ENCODE assay signal across 16 cellular contexts in the genomic region with DNA sequence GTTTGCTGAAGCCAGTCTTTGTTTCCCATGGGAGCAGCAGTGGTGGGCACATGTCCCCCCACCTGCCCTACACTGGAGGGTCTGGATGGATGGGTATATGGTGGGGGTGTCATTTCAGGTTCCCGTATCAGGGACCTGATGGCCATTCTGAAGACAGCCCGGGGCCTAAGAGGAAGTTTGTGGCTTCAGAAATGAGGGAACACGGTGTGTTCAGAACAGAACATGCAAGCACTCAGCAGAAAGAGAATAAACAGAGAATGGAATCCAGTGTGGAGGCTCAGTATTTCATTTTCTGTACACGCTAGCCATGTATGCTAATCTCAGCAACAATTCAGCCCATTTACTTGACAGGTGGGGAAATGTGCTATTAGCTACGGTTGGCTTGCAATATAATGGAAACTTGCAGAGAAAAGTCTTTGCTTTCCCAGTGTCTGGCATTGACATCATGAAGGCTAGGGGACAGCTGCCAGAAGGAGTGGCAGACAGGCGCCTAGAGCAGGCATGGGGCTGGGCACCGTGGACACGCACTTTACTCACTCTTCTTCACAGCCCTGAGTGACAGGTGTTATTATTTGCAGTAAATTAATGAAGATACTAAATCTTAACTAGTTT.
DNase-seq lines count a peak whose midpoint lies in the region; ATAC-seq and TF ChIP-seq lines count a peak whose summit lies in the region.
"Had no signal": no experiment of that assay in that cellular context is flagged by ENCODE, and none has a peak within 500 bp of the region (broad histone marks: within the 10 kb centered on the region; RNA-seq: fewer than 3 reads in every experiment).

No MANE protein-coding gene starts in this region.

- no peak overlapping the region for H2AFZ ChIP-seq in hepatocyte

- H3K36me3 Mint-ChIP-seq in natural killer cell treated with Interleukin-12 subunit alpha and Interleukin-12 subunit beta and Interleukin-15 and Interleukin-18, amount 100 ng/mL, for 72 hours, result no peaks in the 10 kb centered on the region
- H3K36me3 Mint-ChIP-seq in natural killer cell, result no peaks in the 10 kb centered on the region

- no peak for ATAC-seq in natural killer cell treated with Interleukin-12 subunit alpha and Interleukin-12 subunit beta and Interleukin-15 and Interleukin-18, amount 100 ng/mL, for 72 hours
- ATAC-seq in natural killer cell (no peak), upper lobe of left lung (ENCODE audit: low FRiP score in 2 of 2) (no peak), HG02588 (IDR thresholded peaks at IDR 0.05; ENCODE audit: unreplicated experiment) (no peak), GM19395 (IDR thresholded peaks at IDR 0.05; ENCODE audit: unreplicated experiment) (no peak)
- ATAC-seq: psoas muscle had no signal

- H3K27me3 Mint-ChIP-seq in natural killer cell treated with Interleukin-12 subunit alpha and Interleukin-12 subunit beta and Interleukin-15 and Interleukin-18, amount 100 ng/mL, for 72 hours, result peaks cover 0 to 14% of the 10 kb centered on the region in 2 donors
- peaks cover 3 to 16% of the 10 kb centered on the region in 2 donors for H3K27me3 Mint-ChIP-seq in natural killer cell (ENCODE audit: low read depth in 2 of 2)

- H3K27ac ChIP-seq in cingulate gyrus (ENCODE audit: low read depth, low read length) (peak overlapping the region; percentile 21), upper lobe of left lung (peak overlapping the region; percentile 15 to 69 (median 56)), hepatocyte (no peak overlapping the region)
- H3K27ac ChIP-seq: psoas muscle, suprapubic skin had no signal

- H3K36me3 ChIP-seq in upper lobe of left lung (no peaks in the 10 kb centered on the region), hepatocyte (replicated peaks; ENCODE audit: insufficient read depth, low read depth) (no peaks in the 10 kb centered on the region)
- H3K36me3 ChIP-seq: suprapubic skin had no signal

- TF ChIP-seq CTCF in natural killer cell (IDR thresholded peaks at IDR 0.05) (no peak), upper lobe of left lung (IDR thresholded peaks at IDR 0.05) (no peak), hepatocyte (IDR thresholded peaks at IDR 0.05; ENCODE audit: poor library complexity) (no peak)

- in situ Hi-C loops in KBM-7 (cut with MboI; ENCODE audit: low pct_unique_long_range_greater_than_20kb, low sequenced_read_pairs), result no loop called here

- H3K4me3 ChIP-seq in upper lobe of left lung, result no peak overlapping the region
- H3K4me3 ChIP-seq in hepatocyte, result no peak overlapping the region
- H3K4me3 ChIP-seq: lung, psoas muscle, suprapubic skin had no signal

- H3K4me2 ChIP-seq in hepatocyte, result no peak overlapping the region

- no peak overlapping the region for H3K27ac Mint-ChIP-seq in natural killer cell treated with Interleukin-12 subunit alpha and Interleukin-12 subunit beta and Interleukin-15 and Interleukin-18, amount 100 ng/mL, for 72 hours
- H3K27ac Mint-ChIP-seq in natural killer cell, result no peak overlapping the region

- no peak for TF ChIP-seq EP300 in upper lobe of left lung (IDR thresholded peaks at IDR 0.05)

- intact Hi-C loops in natural killer cell (cut with micrococcal nuclease), result loop anchor here (5.0 to 10.0 kb wide), 3 partner anchors 97 to 145 kb away; a partner anchor contains a TSS

- no peak overlapping the region for H3K4me3 Mint-ChIP-seq in natural killer cell treated with Interleukin-12 subunit alpha and Interleukin-12 subunit beta and Interleukin-15 and Interleukin-18, amount 100 ng/mL, for 72 hours
- H3K4me3 Mint-ChIP-seq in natural killer cell, result no peak overlapping the region

- peaks cover 31 to 35% of the 10 kb centered on the region in 2 donors for H3K4me1 Mint-ChIP-seq in natural killer cell treated with Interleukin-12 subunit alpha and Interleukin-12 subunit beta and Interleukin-15 and Interleukin-18, amount 100 ng/mL, for 72 hours (ENCODE audit: low read depth in 2 of 2)
- peaks cover 40 to 52% of the 10 kb centered on the region in 2 donors for H3K4me1 Mint-ChIP-seq in natural killer cell

- H3K9me3 Mint-ChIP-seq in natural killer cell treated with Interleukin-12 subunit alpha and Interleukin-12 subunit beta and Interleukin-15 and Interleukin-18, amount 100 ng/mL, for 72 hours, result no peaks in the 10 kb centered on the region
- H3K9me3 Mint-ChIP-seq in natural killer cell, result no peaks in the 10 kb centered on the region

- no peaks in the 10 kb centered on the region for H4K20me1 ChIP-seq in hepatocyte (ENCODE audit: insufficient read depth, poor library complexity, severe bottlenecking)

- H3K79me2 ChIP-seq in hepatocyte, result no peaks in the 10 kb centered on the region

- H3K4me1 ChIP-seq in upper lobe of left lung (peaks cover 26 to 63% (median 33%) of the 10 kb centered on the region in 4 donors), hepatocyte (ENCODE audit: insufficient read depth) (peaks cover 20% of the 10 kb centered on the region)
- H3K4me1 ChIP-seq: psoas muscle had no signal

- H3K9me3 ChIP-seq in upper lobe of left lung (no peaks in the 10 kb centered on the region), hepatocyte (ENCODE audit: low read depth) (no peaks in the 10 kb centered on the region)
- H3K9me3 ChIP-seq: psoas muscle, suprapubic skin had no signal

- 54 to 59% methylated on average over 8 of the region's 8 CpGs for WGBS in upper lobe of left lung, 2 donors
- WGBS in hepatocyte (ENCODE audit: low lambda C conversion rate, missing lambda C conversion rate), result 95% methylated on average over 8 of the region's 8 CpGs

- peak; percentile 49 for DNase-seq in natural killer cell treated with Interleukin-12 subunit alpha and Interleukin-12 subunit beta and Interleukin-15 and Interleukin-18, amount 100 ng/mL, for 72 hours (ENCODE audit: low spot score)
- DNase-seq in natural killer cell, result no peak
- peak; percentile 70 for DNase-seq in KBM-7
- peak; percentile 17 to 43 for DNase-seq in upper lobe of left lung
- DNase-seq in hepatocyte (ENCODE audit: low spot score), result no peak
- DNase-seq: activated CD4-positive, alpha-beta T cell treated with anti-CD3 and anti-CD28 coated beads for 1 hour; IMR-90; NCI-H2171; psoas muscle; SHP77 treated with DMSO at 0.1 percent for 48 hours; stimulated activated CD4-positive, alpha-beta T cell treated with anti-CD3 and anti-CD28 coated beads, Interleukin-4, amount 100 ng/mL, for 24 hours had no signal

- no peak for TF ChIP-seq POLR2A in upper lobe of left lung (IDR thresholded peaks at IDR 0.05)

- H3K27me3 ChIP-seq in upper lobe of left lung (no peaks in the 10 kb centered on the region), hepatocyte (no peaks in the 10 kb centered on the region)
- H3K27me3 ChIP-seq: suprapubic skin had no signal

- no peaks in the 10 kb centered on the region for H3K9me2 ChIP-seq in hepatocyte (replicated peaks; ENCODE audit: insufficient read depth)

Comparison
In these comparisons a context has a peak if more than half of its experiments do, and no peak if none do; other contexts are left out.
1. DNase-seq: peak in natural killer cell treated with Interleukin-12 subunit alpha and Interleukin-12 subunit beta and Interleukin-15 and Interleukin-18, amount 100 ng/mL, for 72 hours (single experiment), KBM-7 (single experiment) and upper lobe of left lung (2 of 2); none in natural killer cell (single experiment) and hepatocyte (single experiment).